In genomic region chr12:113259499-113259953, GRCh38 we compare ENCODE assay signal across 8 cellular contexts. TPM values are rescaled to one million over a fixed set of nuclear protein-coding genes. Genes with fewer than 3 reads are reported as not detected.
DNase-seq lines count a peak whose midpoint lies in the region; ATAC-seq lines count a peak whose summit lies in the region.

No MANE protein-coding gene starts in this region.

- ATAC-seq in HG03108 (IDR thresholded peaks at IDR 0.05; ENCODE audit: unreplicated experiment) (no peak), GM19395 (IDR thresholded peaks at IDR 0.05; ENCODE audit: unreplicated experiment) (no peak), GM18867 (IDR thresholded peaks at IDR 0.05; ENCODE audit: unreplicated experiment) (no peak)

- DNase-seq in LHCN-M2 (ENCODE audit: low read depth): peak; percentile 87
- DNase-seq in SW480 (ENCODE audit: low spot score): peak; percentile 14
- DNase-seq in cardiac septum (ENCODE audit: low spot score): peak; percentile 94
- DNase-seq in renal cortical epithelial cell (ENCODE audit: low read depth): peak; percentile 65
- no peak for DNase-seq in activated CD4-positive, alpha-beta T cell treated with anti-CD3 and anti-CD28 coated beads, Interleukin-2, amount 50 U/mL, for 4 hours

- intact Hi-C loops in cardiac septum (cut with DNase I): loop anchor here (1.0 to 5.0 kb wide), 2 partner anchors 13 to 37 kb away; partner anchors contain the start of gene TPCN1

RNA-seq across cellular contexts. Expression of gene TPCN1, which starts 38.3 kb away (rescaled TPM):
- total RNA-seq in LHCN-M2 (2014; rRNA removed) (17.8 and 21.4 TPM in 2 replicates), cardiac septum (77.1 TPM), renal cortical epithelial cell (20.1 and 48.6 TPM in 2 replicates)
- polyA plus RNA-seq in LHCN-M2 (2012): 11.4 TPM

Comparison
In these comparisons a context has a peak if more than half of its experiments do, and no peak if none do; other contexts are left out.
1. DNase-seq: peak in LHCN-M2 (single experiment), SW480 (single experiment), cardiac septum (single experiment) and renal cortical epithelial cell (single experiment); none in activated CD4-positive, alpha-beta T cell treated with anti-CD3 and anti-CD28 coated beads, Interleukin-2, amount 50 U/mL, for 4 hours (0 of 2).